In the genomic region with DNA sequence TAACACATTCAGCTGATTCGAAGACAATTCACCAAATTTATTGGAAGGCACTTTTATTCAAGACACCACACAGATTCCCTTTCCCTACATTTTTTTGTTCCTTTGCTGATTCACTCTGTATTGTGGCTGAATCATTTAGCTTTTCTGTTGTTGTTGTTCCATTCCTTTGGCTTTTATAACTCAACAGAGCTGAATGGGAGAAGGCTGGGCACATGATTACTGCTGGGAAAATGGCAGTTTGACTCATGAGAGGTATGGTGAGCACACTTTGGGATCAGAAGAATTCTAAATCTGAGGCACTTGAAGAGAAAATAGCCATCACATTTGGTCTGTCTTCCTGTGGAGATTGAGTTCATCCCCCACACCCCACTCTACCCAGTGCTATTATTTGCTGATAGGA, we compare ENCODE assay signal across 34 cellular contexts.
"Had no signal": no experiment of that assay in that cellular context is flagged by ENCODE, and none has a peak within 500 bp of the region (broad histone marks: within the 10 kb centered on the region; RNA-seq: fewer than 3 reads in every experiment).

No MANE protein-coding gene starts in this region.

- H3K4me3 ChIP-seq: breast epithelium, heart left ventricle, thyroid gland, upper lobe of left lung, vagina had no signal

- H3K4me1 ChIP-seq: breast epithelium, heart left ventricle, thyroid gland, upper lobe of left lung, vagina had no signal

- H3K27ac ChIP-seq: breast epithelium, epithelial cell of prostate, heart left ventricle, thyroid gland, upper lobe of left lung, vagina had no signal

- H3K4me3 Mint-ChIP-seq: activated CD4-positive, alpha-beta T cell treated with anti-CD3 and anti-CD28 coated beads, Interleukin-2, amount 10 ng/mL, durations not matched to agents 7 days and 5 days; activated CD8-positive, alpha-beta memory T cell treated with anti-CD3 and anti-CD28 coated beads, Interleukin-2, amount 10 ng/mL, durations not matched to agents 7 days and 5 days; activated CD8-positive, alpha-beta T cell treated with anti-CD3 and anti-CD28 coated beads for 36 hours; activated naive CD4-positive, alpha-beta T cell treated with anti-CD3 and anti-CD28 coated beads, Interleukin-2, amount 50 U/mL, for 24 hours; activated naive CD8-positive, alpha-beta T cell treated with anti-CD3 and anti-CD28 coated beads, Interleukin-2, amount 50 U/mL, for 24 hours; central memory CD8-positive, alpha-beta T cell; dendritic cell treated with granulocyte-macrophage colony-stimulating factor and Interleukin-4, amounts not matched to agents 40 ng/mL and 50 ng/mL, for 4 days; endodermal cell; immature natural killer cell; naive thymus-derived CD8-positive, alpha-beta T cell; neural crest cell; stimulated activated memory B cell treated with anti-CD40 and anti-IgM and Interleukin-4, amounts not matched to agents 10 μg/mL and 1 μg/mL and 100 μg/mL, for 72 hours; stimulated activated naive CD8-positive, alpha-beta T cell treated with anti-CD3 and anti-CD28 coated beads, Interleukin-15, amount 100 ng/mL, for 72 hours; T-helper 17 cell; WTC11 had no signal

- H3K27me3 ChIP-seq: breast epithelium, heart left ventricle, thyroid gland, upper lobe of left lung, vagina had no signal

- DNase-seq: activated CD4-positive, alpha-beta T cell treated with anti-CD3 and anti-CD28 coated beads for 1 hour; activated CD4-positive, alpha-beta T cell treated with anti-CD3 and anti-CD28 coated beads, Interleukin-2, amount 10 ng/mL, durations not matched to agents 7 days and 5 days; activated CD8-positive, alpha-beta memory T cell treated with anti-CD3 and anti-CD28 coated beads, Interleukin-2, amount 10 ng/mL, durations not matched to agents 7 days and 5 days; activated CD8-positive, alpha-beta T cell treated with anti-CD3 and anti-CD28 coated beads for 36 hours; activated naive CD8-positive, alpha-beta T cell treated with anti-CD3 and anti-CD28 coated beads, Interleukin-2, amount 50 U/mL, for 24 hours; activated T-cell treated with anti-CD3 and anti-CD28 coated beads, Interleukin-2, amount 50 U/mL, for 48 hours; amygdala; endodermal cell; foreskin fibroblast; heart left ventricle; hypothalamus; immature natural killer cell; kidney; naive thymus-derived CD8-positive, alpha-beta T cell; retina; small intestine; stimulated activated CD4-positive, alpha-beta T cell treated with anti-CD3 and anti-CD28 coated beads, Interleukin-1b, Interleukin-23, amount 100 ng/mL, for 48 hours; stimulated activated CD4-positive, alpha-beta T cell treated with anti-CD3 and anti-CD28 coated beads, Interleukin-4, amount 100 ng/mL, for 4 hours; stimulated activated CD8-positive, alpha-beta memory T cell treated with anti-CD3 and anti-CD28 coated beads, Interleukin-4, amount 100 ng/mL, for 48 hours; stimulated activated naive CD8-positive, alpha-beta T cell treated with anti-CD3 and anti-CD28 coated beads, Interleukin-15, amount 100 ng/mL, for 72 hours; T-helper 17 cell; T1000; thyroid gland; upper lobe of left lung had no signal

- H3K36me3 ChIP-seq: breast epithelium, heart left ventricle, thyroid gland, upper lobe of left lung, vagina had no signal

- H3K9me3 ChIP-seq: breast epithelium, heart left ventricle, thyroid gland, upper lobe of left lung, vagina had no signal

- H3K36me3 Mint-ChIP-seq: activated CD8-positive, alpha-beta memory T cell treated with anti-CD3 and anti-CD28 coated beads, Interleukin-2, amount 10 ng/mL, durations not matched to agents 7 days and 5 days; stimulated activated memory B cell treated with anti-CD40 and anti-IgM and Interleukin-4, amounts not matched to agents 10 μg/mL and 1 μg/mL and 100 μg/mL, for 72 hours; WTC11 had no signal

- H3K27me3 Mint-ChIP-seq: activated CD4-positive, alpha-beta T cell treated with anti-CD3 and anti-CD28 coated beads, Interleukin-2, amount 10 ng/mL, durations not matched to agents 7 days and 5 days; activated naive CD4-positive, alpha-beta T cell treated with anti-CD3 and anti-CD28 coated beads, Interleukin-2, amount 50 U/mL, for 24 hours; T-helper 17 cell had no signal

- H3K4me1 Mint-ChIP-seq: activated CD4-positive, alpha-beta T cell treated with anti-CD3 and anti-CD28 coated beads, Interleukin-2, amount 10 ng/mL, durations not matched to agents 7 days and 5 days; activated CD8-positive, alpha-beta memory T cell treated with anti-CD3 and anti-CD28 coated beads, Interleukin-2, amount 10 ng/mL, durations not matched to agents 7 days and 5 days; activated naive CD4-positive, alpha-beta T cell treated with anti-CD3 and anti-CD28 coated beads, Interleukin-2, amount 50 U/mL, for 24 hours; activated naive CD8-positive, alpha-beta T cell treated with anti-CD3 and anti-CD28 coated beads, Interleukin-2, amount 50 U/mL, for 24 hours; central memory CD8-positive, alpha-beta T cell; immature natural killer cell; naive thymus-derived CD8-positive, alpha-beta T cell; neural crest cell; stimulated activated memory B cell treated with anti-CD40 and anti-IgM and Interleukin-4, amounts not matched to agents 10 μg/mL and 1 μg/mL and 100 μg/mL, for 72 hours; stimulated activated naive CD8-positive, alpha-beta T cell treated with anti-CD3 and anti-CD28 coated beads, Interleukin-15, amount 100 ng/mL, for 72 hours; T-helper 17 cell had no signal

- H3K9me3 Mint-ChIP-seq: activated naive CD4-positive, alpha-beta T cell treated with anti-CD3 and anti-CD28 coated beads, Interleukin-2, amount 50 U/mL, for 24 hours; activated naive CD8-positive, alpha-beta T cell treated with anti-CD3 and anti-CD28 coated beads, Interleukin-2, amount 50 U/mL, for 24 hours; activated T-helper 2 cell treated with anti-CD3 and anti-CD28 coated beads, Interferon-gamma antibody, Interleukin-2, Interleukin-4, amounts not matched to agents 10 μg/mL and 5 μg/mL and 100 μg/mL, durations not matched to agents 14 hours and 24 hours and 36 hours; central memory CD8-positive, alpha-beta T cell; dendritic cell treated with granulocyte-macrophage colony-stimulating factor and Interleukin-4, amounts not matched to agents 40 ng/mL and 50 ng/mL, for 4 days; neural crest cell had no signal

- H3K27ac Mint-ChIP-seq: activated CD4-positive, alpha-beta T cell treated with anti-CD3 and anti-CD28 coated beads, Interleukin-2, amount 10 ng/mL, durations not matched to agents 7 days and 5 days; activated CD8-positive, alpha-beta memory T cell treated with anti-CD3 and anti-CD28 coated beads, Interleukin-2, amount 10 ng/mL, durations not matched to agents 7 days and 5 days; activated CD8-positive, alpha-beta T cell treated with anti-CD3 and anti-CD28 coated beads for 36 hours; activated naive CD4-positive, alpha-beta T cell treated with anti-CD3 and anti-CD28 coated beads, Interleukin-2, amount 50 U/mL, for 24 hours; activated naive CD8-positive, alpha-beta T cell treated with anti-CD3 and anti-CD28 coated beads, Interleukin-2, amount 50 U/mL, for 24 hours; activated T-helper 2 cell treated with anti-CD3 and anti-CD28 coated beads, Interferon-gamma antibody, Interleukin-2, Interleukin-4, amounts not matched to agents 10 μg/mL and 5 μg/mL and 100 μg/mL, durations not matched to agents 14 hours and 24 hours and 36 hours; dendritic cell treated with granulocyte-macrophage colony-stimulating factor and Interleukin-4, amounts not matched to agents 40 ng/mL and 50 ng/mL, for 4 days; immature natural killer cell; naive thymus-derived CD8-positive, alpha-beta T cell; stimulated activated memory B cell treated with anti-CD40 and anti-IgM and Interleukin-4, amounts not matched to agents 10 μg/mL and 1 μg/mL and 100 μg/mL, for 72 hours; stimulated activated naive CD8-positive, alpha-beta T cell treated with anti-CD3 and anti-CD28 coated beads, Interleukin-15, amount 100 ng/mL, for 72 hours; T-helper 17 cell; WTC11 had no signal
